In genomic region chr22:45226681-45227186, GRCh38 we compare ENCODE assay signal across 10 cellular contexts. TPM values are rescaled to one million over a fixed set of nuclear protein-coding genes. Genes with fewer than 3 reads are reported as not detected.
DNase-seq lines count a peak whose midpoint lies in the region; ATAC-seq and TF ChIP-seq lines count a peak whose summit lies in the region.
"Had no signal": no experiment of that assay in that cellular context is flagged by ENCODE, and none has a peak within 500 bp of the region (broad histone marks: within the 10 kb centered on the region; RNA-seq: fewer than 3 reads in every experiment).

No MANE protein-coding gene starts in this region.

- H3K9me3 Mint-ChIP-seq in activated naive CD8-positive, alpha-beta T cell treated with anti-CD3 and anti-CD28 coated beads for 36 hours: no peaks in the 10 kb centered on the region
- H3K9me3 Mint-ChIP-seq in activated naive CD8-positive, alpha-beta T cell treated with anti-CD3 and anti-CD28 coated beads, Interleukin-2, amount 50 U/mL, for 24 hours: no peaks in the 10 kb centered on the region
- H3K9me3 Mint-ChIP-seq in activated CD4-positive, alpha-beta T cell treated with anti-CD3 and anti-CD28 coated beads for 36 hours (ENCODE audit: low read depth): no peaks in the 10 kb centered on the region
- no peaks in the 10 kb centered on the region for H3K9me3 Mint-ChIP-seq in osteocyte (ENCODE audit: unreplicated experiment)
- H3K9me3 Mint-ChIP-seq: activated T-helper 1 cell treated with anti-CD3 and anti-CD28 coated beads, Interleukin-12 subunit alpha, Interleukin-12 subunit beta, Interleukin-2, Interleukin-4 antibody, amounts not matched to agents 30 ng/mL and 10 ng/mL and 1 ng/mL, durations not matched to agents 14 hours and 24 hours and 36 hours had no signal

- ATAC-seq in activated naive CD8-positive, alpha-beta T cell treated with anti-CD3 and anti-CD28 coated beads, Interleukin-2, amount 50 U/mL, for 24 hours: no peak
- peak; percentile 78 for ATAC-seq in left colon
- no peak for ATAC-seq in activated CD4-positive, alpha-beta T cell treated with anti-CD3 and anti-CD28 coated beads for 36 hours

- TF ChIP-seq CTCF in vagina (IDR thresholded peaks at IDR 0.05): no peak
- TF ChIP-seq CTCF in osteocyte (IDR thresholded peaks at IDR 0.05): no peak

- no peaks in the 10 kb centered on the region for H3K36me3 Mint-ChIP-seq in activated naive CD8-positive, alpha-beta T cell treated with anti-CD3 and anti-CD28 coated beads for 36 hours
- no peaks in the 10 kb centered on the region for H3K36me3 Mint-ChIP-seq in activated naive CD8-positive, alpha-beta T cell treated with anti-CD3 and anti-CD28 coated beads, Interleukin-2, amount 50 U/mL, for 24 hours (ENCODE audit: low read depth)
- no peaks in the 10 kb centered on the region for H3K36me3 Mint-ChIP-seq in activated CD4-positive, alpha-beta T cell treated with anti-CD3 and anti-CD28 coated beads for 36 hours (ENCODE audit: low read depth)
- H3K36me3 Mint-ChIP-seq in osteocyte (ENCODE audit: unreplicated experiment): no peaks in the 10 kb centered on the region

- H3K27ac ChIP-seq in angular gyrus (ENCODE audit: low read depth, low read length) (peak overlapping the region; percentile 97), vagina (peak overlapping the region; percentile 53)

- POLR2A ChIA-PET in activated CD4-positive, alpha-beta T cell treated with anti-CD3 and anti-CD28 coated beads for 36 hours (lab: Charles Lee): no interaction called here

- H3K27ac Mint-ChIP-seq in activated naive CD8-positive, alpha-beta T cell treated with anti-CD3 and anti-CD28 coated beads for 36 hours: peak overlapping the region; percentile 26
- no peak overlapping the region for H3K27ac Mint-ChIP-seq in activated naive CD8-positive, alpha-beta T cell treated with anti-CD3 and anti-CD28 coated beads, Interleukin-2, amount 50 U/mL, for 24 hours
- H3K27ac Mint-ChIP-seq in activated CD4-positive, alpha-beta T cell treated with anti-CD3 and anti-CD28 coated beads for 36 hours: no peak overlapping the region
- no peak overlapping the region for H3K27ac Mint-ChIP-seq in osteocyte (ENCODE audit: unreplicated experiment)
- H3K27ac Mint-ChIP-seq: activated T-helper 1 cell treated with anti-CD3 and anti-CD28 coated beads, Interleukin-12 subunit alpha, Interleukin-12 subunit beta, Interleukin-2, Interleukin-4 antibody, amounts not matched to agents 30 ng/mL and 10 ng/mL and 1 ng/mL, durations not matched to agents 14 hours and 24 hours and 36 hours had no signal

- H3K4me3 Mint-ChIP-seq in activated naive CD8-positive, alpha-beta T cell treated with anti-CD3 and anti-CD28 coated beads for 36 hours: no peak overlapping the region
- no peak overlapping the region for H3K4me3 Mint-ChIP-seq in activated naive CD8-positive, alpha-beta T cell treated with anti-CD3 and anti-CD28 coated beads, Interleukin-2, amount 50 U/mL, for 24 hours
- H3K4me3 Mint-ChIP-seq in activated CD4-positive, alpha-beta T cell treated with anti-CD3 and anti-CD28 coated beads for 36 hours: no peak overlapping the region
- H3K4me3 Mint-ChIP-seq in osteocyte (ENCODE audit: unreplicated experiment): no peak overlapping the region
- H3K4me3 Mint-ChIP-seq: activated T-helper 1 cell treated with anti-CD3 and anti-CD28 coated beads, Interleukin-12 subunit alpha, Interleukin-12 subunit beta, Interleukin-2, Interleukin-4 antibody, amounts not matched to agents 30 ng/mL and 10 ng/mL and 1 ng/mL, durations not matched to agents 14 hours and 24 hours and 36 hours had no signal

- H3K4me1 Mint-ChIP-seq in activated naive CD8-positive, alpha-beta T cell treated with anti-CD3 and anti-CD28 coated beads for 36 hours: peaks cover 11% of the 10 kb centered on the region
- H3K4me1 Mint-ChIP-seq in activated naive CD8-positive, alpha-beta T cell treated with anti-CD3 and anti-CD28 coated beads, Interleukin-2, amount 50 U/mL, for 24 hours: peaks cover 32% of the 10 kb centered on the region
- peaks cover 7% of the 10 kb centered on the region for H3K4me1 Mint-ChIP-seq in activated CD4-positive, alpha-beta T cell treated with anti-CD3 and anti-CD28 coated beads for 36 hours
- H3K4me1 Mint-ChIP-seq in osteocyte (ENCODE audit: unreplicated experiment): peaks cover 20% of the 10 kb centered on the region

- CTCF ChIA-PET in activated CD4-positive, alpha-beta T cell treated with anti-CD3 and anti-CD28 coated beads for 36 hours (lab: Charles Lee): no interaction called here

- no peaks in the 10 kb centered on the region for H3K36me3 ChIP-seq in vagina

- H3K27me3 Mint-ChIP-seq in activated naive CD8-positive, alpha-beta T cell treated with anti-CD3 and anti-CD28 coated beads for 36 hours: no peaks in the 10 kb centered on the region
- H3K27me3 Mint-ChIP-seq in activated naive CD8-positive, alpha-beta T cell treated with anti-CD3 and anti-CD28 coated beads, Interleukin-2, amount 50 U/mL, for 24 hours: no peaks in the 10 kb centered on the region
- no peaks in the 10 kb centered on the region for H3K27me3 Mint-ChIP-seq in activated CD4-positive, alpha-beta T cell treated with anti-CD3 and anti-CD28 coated beads for 36 hours
- no peaks in the 10 kb centered on the region for H3K27me3 Mint-ChIP-seq in osteocyte (ENCODE audit: unreplicated experiment)

- no peak for TF ChIP-seq POLR2A in vagina (IDR thresholded peaks at IDR 0.05)

- intact Hi-C loops in left colon (cut with DNase I, micrococcal nuclease) (no loop called here), vagina (cut with DNase I) (no loop called here)
- intact Hi-C loops in activated CD4-positive, alpha-beta T cell treated with anti-CD3 and anti-CD28 coated beads for 36 hours (cut with DNase I, micrococcal nuclease): no loop called here

- no peak for DNase-seq in activated naive CD8-positive, alpha-beta T cell treated with anti-CD3 and anti-CD28 coated beads for 36 hours
- DNase-seq in activated naive CD8-positive, alpha-beta T cell treated with anti-CD3 and anti-CD28 coated beads, Interleukin-2, amount 50 U/mL, for 24 hours: no peak
- DNase-seq in left colon (peak in 1 of 2 donors; percentile 45), vagina (ENCODE audit: extremely low spot score in 2 of 2) (no peak), T-helper 2 cell (no peak), osteocyte (ENCODE audit: extremely low spot score, unreplicated experiment) (no peak)
- no peak for DNase-seq in activated CD4-positive, alpha-beta T cell treated with anti-CD3 and anti-CD28 coated beads for 36 hours
- DNase-seq: NCI-H2227 treated with DMSO at 0.1 percent for 48 hours had no signal

- peaks cover 50% of the 10 kb centered on the region for H3K4me1 ChIP-seq in vagina

- H3K27me3 ChIP-seq in vagina: no peaks in the 10 kb centered on the region

- no peak overlapping the region for H3K4me3 ChIP-seq in vagina

- no peaks in the 10 kb centered on the region for H3K9me3 ChIP-seq in vagina

RNA-seq across cellular contexts. Expression of gene KIAA0930, which starts 14.0 kb away (rescaled TPM):
- 10 to 100 TPM; 28.0 to 28.6 TPM for total RNA-seq in activated naive CD8-positive, alpha-beta T cell treated with anti-CD3 and anti-CD28 coated beads for 36 hours
- total RNA-seq in left colon: 10 to 100 TPM; 36.0 to 52.2 TPM
- 42.5 TPM for total RNA-seq in vagina
- 10 to 100 TPM; 24.8 to 29.6 TPM for total RNA-seq in activated CD4-positive, alpha-beta T cell treated with anti-CD3 and anti-CD28 coated beads for 36 hours
- 53.1 and 64.7 TPM in 2 replicates for total RNA-seq in osteocyte

RNA-seq across cellular contexts. Expression of gene UPK3A, which starts 58.0 kb away (rescaled TPM):
- total RNA-seq in activated naive CD8-positive, alpha-beta T cell treated with anti-CD3 and anti-CD28 coated beads for 36 hours: not detected
- under 1 TPM in 1 of 2 donors, not detected in 1; 0.34 TPM for total RNA-seq in left colon
- not detected for total RNA-seq in vagina
- total RNA-seq in activated CD4-positive, alpha-beta T cell treated with anti-CD3 and anti-CD28 coated beads for 36 hours: not detected
- not detected in 2 replicates for total RNA-seq in osteocyte
- total RNA-seq: activated T-helper 1 cell treated with anti-CD3 and anti-CD28 coated beads, Interleukin-12 subunit alpha, Interleukin-12 subunit beta, Interleukin-2, Interleukin-4 antibody, amounts not matched to agents 30 ng/mL and 10 ng/mL and 1 ng/mL, durations not matched to agents 14 hours and 24 hours and 36 hours had no signal
